ENCODE assay signal across 14 cellular contexts in genomic region chr19:40594251-40594650, GRCh38. TPM values are rescaled to one million over a fixed set of nuclear protein-coding genes. Genes with fewer than 3 reads are reported as not detected.
DNase-seq lines count a peak whose midpoint lies in the region; ATAC-seq and TF ChIP-seq lines count a peak whose summit lies in the region.
"Had no signal": no experiment of that assay in that cellular context is flagged by ENCODE, and none has a peak within 500 bp of the region (broad histone marks: within the 10 kb centered on the region; RNA-seq: fewer than 3 reads in every experiment).

No MANE protein-coding gene starts in this region.

- peak; percentile 26 for DNase-seq in NCI-H82 (lab: John Stamatoyannopoulos, UW)
- no peak for DNase-seq in NCI-H82 treated with DMSO at 0.1 percent for 48 hours (lab: John Stamatoyannopoulos, UW; ENCODE audit: unreplicated experiment)
- DNase-seq in NCI-H2196 treated with DMSO at 0.1 percent for 48 hours (lab: John Stamatoyannopoulos, UW; ENCODE audit: unreplicated experiment): peak; percentile 10
- peak in 3 of 10 donors; percentile 52 to 80 (median 59) for DNase-seq in dorsolateral prefrontal cortex
- DNase-seq in retina: peak; percentile 39
- no peak for DNase-seq in cerebellar cortex (ENCODE audit: low spot score)
- DNase-seq: AML-193, left colon, NCI-H187 treated with DMSO at 0.1 percent for 48 hours, T-helper 9 cell had no signal

- intact Hi-C loops in dorsolateral prefrontal cortex (cut with DNase I): loop anchor here in 1 of 2 donors (10.0 kb wide), 1 partner anchor 289 kb away; no protein-coding TSS in a partner anchor

- peaks cover 0 to 14% (median 0%) of the 10 kb centered on the region in 45 donors for H3K27me3 ChIP-seq in dorsolateral prefrontal cortex
- H3K27me3 ChIP-seq: vagina had no signal

- ATAC-seq in GM18868 (IDR thresholded peaks at IDR 0.05; ENCODE audit: unreplicated experiment) (no peak), GM21515 (IDR thresholded peaks at IDR 0.05; ENCODE audit: unreplicated experiment) (no peak)
- ATAC-seq: left colon, Panc1 had no signal

- TF ChIP-seq CTCF in dorsolateral prefrontal cortex (IDR thresholded peaks at IDR 0.05 in 54 of 56, conservative IDR thresholded peaks at IDR 0.05 in 2 of 56; ENCODE audit: low read depth in 1 of 56, partially characterized antibody in 56 of 56): no peak

- peak overlapping the region in 53 of 59 donors; percentile 13 to 62 (median 44) for H3K4me3 ChIP-seq in dorsolateral prefrontal cortex
- H3K4me3 ChIP-seq: vagina had no signal

- peak overlapping the region in 37 of 59 donors; percentile 2 to 83 (median 61) for H3K27ac ChIP-seq in dorsolateral prefrontal cortex
- H3K27ac ChIP-seq: vagina had no signal

RNA-seq across cellular contexts. Expression of gene LTBP4, which starts 6.9 kb away (rescaled TPM):
- 100 to 1,000 TPM in 6 of 120 experiments, 10 to 100 TPM in 114; 36.1 to 111 (median 69.5) TPM for total RNA-seq in dorsolateral prefrontal cortex

RNA-seq across cellular contexts. Expression of gene SHKBP1, which starts 17.6 kb away (rescaled TPM):
- 10 to 100 TPM; 14.0 to 58.3 (median 25.4) TPM for total RNA-seq in dorsolateral prefrontal cortex

Comparison
In these comparisons a context has a peak if more than half of its experiments do, and no peak if none do; other contexts are left out.
1. DNase-seq: peak in NCI-H82 (single experiment), NCI-H2196 treated with DMSO at 0.1 percent for 48 hours (single experiment) and retina (single experiment); none in NCI-H82 treated with DMSO at 0.1 percent for 48 hours (single experiment) and cerebellar cortex (single experiment).